Comparison of ENCODE assay signal across 1 cellular context in the genomic region with DNA sequence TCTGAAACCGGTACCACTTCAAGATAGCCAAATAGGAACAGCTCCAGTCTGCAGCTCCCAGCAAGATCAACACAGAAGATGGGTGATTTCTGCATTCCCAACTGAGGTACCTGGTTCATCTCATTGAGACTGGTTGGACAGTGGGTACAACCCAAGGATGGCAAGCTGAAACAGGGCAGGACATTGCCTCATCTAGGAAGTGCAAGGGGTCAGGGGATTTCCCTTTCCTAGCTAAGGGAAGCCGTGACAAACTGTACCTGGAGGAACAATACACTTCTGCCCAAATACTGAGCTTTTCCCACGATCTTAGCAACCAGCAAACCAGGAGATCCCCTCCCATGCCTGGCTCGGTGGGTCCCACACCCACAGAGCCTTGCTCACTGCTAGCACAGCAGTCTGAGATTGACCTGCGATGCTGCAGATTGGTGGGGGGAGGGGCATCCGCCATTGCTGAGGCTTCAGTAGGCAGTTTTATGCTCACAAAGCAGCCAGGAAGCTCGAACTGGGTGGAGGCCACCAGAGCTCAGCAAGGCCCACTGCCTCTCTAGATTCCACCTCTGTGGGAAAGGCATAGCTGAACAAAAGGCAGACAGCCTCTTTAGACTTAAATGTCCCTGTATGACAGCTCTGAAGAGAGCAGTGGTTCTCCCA.
A peak's percentile ranks its signal among the peaks of the same experiment; 100 is the strongest.
TF ChIP-seq lines count a peak whose summit lies in the region.

No MANE protein-coding gene starts in this region.

TF ChIP-seq in HepG2, 621 proteins besides CTCF, POLR2A, EP300 and RAD21 (continued from another document):
- TF ChIP-seq ZNF281 (CRISPR knock-in tag; IDR thresholded peaks at IDR 0.05; ENCODE audit: borderline replicate concordance) = peak; percentile 41; the same call in 1 of the 2 replicates
TF ChIP-seq in HepG2: peak in this region for 1.
